Comparison of ENCODE assay signal across 8 cellular contexts in genomic region chrX:103831342-103831802, GRCh38. TPM values are rescaled to one million over a fixed set of nuclear protein-coding genes. Genes with fewer than 3 reads are reported as not detected.
DNase-seq lines count a peak whose midpoint lies in the region; ATAC-seq, FAIRE-seq and TF ChIP-seq lines count a peak whose summit lies in the region.

No MANE protein-coding gene starts in this region.

- no TSS peak for BruUV-seq in GM12878 (replicated peaks; lab: Mats Ljungman, UMichigan)

- RAD21 ChIA-PET in GM12878 (lab: Charles Lee; ENCODE audit: unreplicated experiment) = no interaction called here

- H3K9me3 ChIP-seq in GM12878 (replicated peaks; ENCODE audit: control insufficient read depth, insufficient read depth, low read length) = no peaks in the 10 kb centered on the region

- intact Hi-C loops in GM12878 (cut with micrococcal nuclease; ENCODE audit: unreplicated experiment) = no loop called here

- in situ Hi-C loops in GM12878 (cut with MboI) = no loop called here

- no peak for DNase-seq in BJ (ENCODE audit: low read depth)
- DNase-seq in GM12878 (ENCODE audit: low read depth, low spot score) = no peak
- peak; percentile 61 for DNase-seq in kidney tubule cell (ENCODE audit: low spot score)
- peak; percentile 74 for DNase-seq in superior temporal gyrus (ENCODE audit: extremely low spot score)
- no peak for DNase-seq in AG20443 (ENCODE audit: low spot score)

- H3K36me3 ChIP-seq in BJ (ENCODE audit: control insufficient read depth, insufficient read depth, low read length) = no peaks in the 10 kb centered on the region
- no peaks in the 10 kb centered on the region for H3K36me3 ChIP-seq in KMS-11 (ENCODE audit: insufficient read depth)
- no peaks in the 10 kb centered on the region for H3K36me3 ChIP-seq in GM12878 (ENCODE audit: control insufficient read depth in 2 of 2, insufficient read depth in 2 of 2, low read length in 1 of 2)

- H3K4me2 ChIP-seq in KMS-11 (peak overlapping the region; percentile 76), GM12878 (ENCODE audit: control insufficient read depth, insufficient read depth) (peak overlapping the region; percentile 75)

- H4K20me1 ChIP-seq in KMS-11 (ENCODE audit: insufficient read depth) = no peaks in the 10 kb centered on the region
- H4K20me1 ChIP-seq in GM12878 (ENCODE audit: control insufficient read depth, insufficient read depth) = no peaks in the 10 kb centered on the region

- H3K79me2 ChIP-seq in KMS-11 (ENCODE audit: insufficient read depth, low read depth) (no peaks in the 10 kb centered on the region), GM12878 (ENCODE audit: control insufficient read depth, insufficient read depth, low read length) (no peaks in the 10 kb centered on the region)

- no peak for TF ChIP-seq EP300 in GM12878 (IDR thresholded peaks at IDR 0.05; ENCODE audit: borderline replicate concordance in 1 of 2, control insufficient read depth in 1 of 2, low read depth in 2 of 2, low read length in 2 of 2)

- H3K27ac ChIP-seq in KMS-11 = no peak overlapping the region
- H3K27ac ChIP-seq in GM12878 (ENCODE audit: control insufficient read depth, insufficient read depth) = no peak overlapping the region

- no peak for TF ChIP-seq POLR2A in GM12878 (IDR thresholded peaks at IDR 0.05; ENCODE audit: low read depth, low read length)

- CTCF ChIA-PET in BJ (lab: Yijun Ruan, JAX) (interaction anchor here (1.3 to 3.1 kb wide), 2 partner anchors 13 to 88 kb away, joined by 4 to 19 read pairs; no protein-coding TSS in a partner anchor), GM12878 (lab: Yijun Ruan, JAX) (interaction anchor here (1.0 to 1.6 kb wide), 3 partner anchors 12 to 140 kb away, joined by 4 to 5 read pairs (median 4); no protein-coding TSS in a partner anchor)

- FAIRE-seq in GM12878 (lab: Jason Lieb, UNC) = no peak

- H3K4me3 ChIP-seq in BJ (ENCODE audit: low read depth, low read length) (peak overlapping the region; percentile 48), KMS-11 (IDR thresholded peaks at IDR 0.05; ENCODE audit: insufficient read depth, low read depth, low read length) (no peak overlapping the region), GM12878 (peak overlapping the region; percentile 71; the same call in 1 of the 2 replicates)

- 37% methylated on average over 11 of the region's 11 CpGs for WGBS in GM12878 (ENCODE audit: insufficient coverage, insufficient replicate concordance, low lambda C conversion rate, missing lambda C conversion rate)

- POLR2A ChIA-PET in BJ (lab: Charles Lee) = no interaction called here
- POLR2A ChIA-PET in GM12878 (lab: Charles Lee) = no interaction called here

- ATAC-seq in GM18868 (IDR thresholded peaks at IDR 0.05; ENCODE audit: unreplicated experiment) = peak; percentile 3
- ATAC-seq in GM12878 = no peak; the same call in 1 of the 3 replicates
- no peak for ATAC-seq in GM21576 (IDR thresholded peaks at IDR 0.05; ENCODE audit: unreplicated experiment)

- no peak for TF ChIP-seq RAD21 in GM12878 (IDR thresholded peaks at IDR 0.05; ENCODE audit: insufficient read depth, low read depth, low read length)

- H3K9ac ChIP-seq in KMS-11 = no peak overlapping the region
- no peak overlapping the region for H3K9ac ChIP-seq in GM12878 (ENCODE audit: control insufficient read depth, insufficient read depth, low read length)

- H3K4me1 ChIP-seq in KMS-11 (ENCODE audit: low read depth, poor library complexity, severe bottlenecking) (peaks cover 4% of the 10 kb centered on the region), GM12878 (ENCODE audit: control insufficient read depth, insufficient read depth, low read length) (no peaks in the 10 kb centered on the region)

- TF ChIP-seq CTCF in BJ (IDR thresholded peaks at IDR 0.05; ENCODE audit: insufficient read depth, low read depth, low read length) = no peak
- no peak for TF ChIP-seq CTCF in KMS-11 (conservative IDR thresholded peaks at IDR 0.05; ENCODE audit: low read depth, low read length)
- TF ChIP-seq CTCF in GM12878 (IDR thresholded peaks at IDR 0.05 in 2 of 3, conservative IDR thresholded peaks at IDR 0.05 in 1 of 3; ENCODE audit: control insufficient read depth in 2 of 3, extremely low read depth in 1 of 3, insufficient read depth in 1 of 3, low read depth in 3 of 3, low read length in 3 of 3) = no peak

- H2AFZ ChIP-seq in KMS-11 (ENCODE audit: low read depth) (peak overlapping the region; percentile 95), GM12878 (ENCODE audit: control insufficient read depth, low read depth, low read length) (peak overlapping the region; percentile 13)

- H3K27me3 ChIP-seq in BJ (ENCODE audit: control insufficient read depth, insufficient read depth, low read length) = no peaks in the 10 kb centered on the region
- H3K27me3 ChIP-seq in KMS-11 (ENCODE audit: insufficient read depth, low read depth) = no peaks in the 10 kb centered on the region
- H3K27me3 ChIP-seq in GM12878 (replicated peaks in 1 of 2; ENCODE audit: control insufficient read depth in 2 of 2, insufficient read depth in 2 of 2, low read length in 1 of 2) = no peaks in the 10 kb centered on the region

- SMC1A ChIA-PET in GM12878 (lab: Charles Lee; ENCODE audit: uncharacterized antibody, unreplicated experiment) = no interaction called here

TF ChIP-seq in GM12878, 131 proteins besides CTCF, POLR2A, EP300 and RAD21:
- TF ChIP-seq SREBF2 (IDR thresholded peaks at IDR 0.05; ENCODE audit: low read length) (no peak), NRF1 (conservative IDR thresholded peaks at IDR 0.05; ENCODE audit: low read depth, low read length) (peak; percentile 42; the same call in 1 of the 2 replicates)

RNA-seq across cellular contexts. Expression of gene RAB9B, which starts 0.7 kb away (rescaled TPM):
- polyA plus RNA-seq in BJ (2011; rRNA removed) (0.39 and 0.82 TPM in 2 replicates), GM12878 (2011; rRNA removed) (0.30 and 0.65 TPM in 2 replicates), GM12878 (2014; fragmentation: Illumina TruSeq; extraction: Trizol) (0.21 and 0.32 TPM in 2 replicates), GM12878 (2014; fragmentation: Nextera tagmentation; extraction: Ambion mirVana) (under 1 TPM; 0.05 to 0.08 TPM), GM12878 (2014; rRNA removed) (0.14 and 0.15 TPM in 2 replicates), GM12878 (2016; fragmentation: Nextera tagmentation; extraction: Ambion mirVana) (under 1 TPM; 0.18 to 0.20 TPM)
- polyA minus RNA-seq in BJ (2011; rRNA and poly(A)+ RNA removed) = 0.43 and 0.46 TPM in 2 replicates
- total RNA-seq in GM12878 (2013; cell fraction: nucleolus; rRNA removed) = 1.0 and 1.1 TPM in 2 replicates
- total RNA-seq in GM12878 (2014; rRNA removed) (0.28 and 0.49 TPM in 2 replicates), GM12878 (2014; rRNA removed; fragmentation: Illumina TruSeq; extraction: Trizol) (0.22 and 0.23 TPM in 2 replicates), GM12878 (2021) (0.08 and 0.21 TPM in 2 replicates)
- polyA plus RNA-seq in GM12878 (2011; ENCODE audit: low read depth) = 0.17 TPM
- 0.08 and 0.12 TPM in 2 replicates for polyA plus RNA-seq in GM12878 (2011; cell fraction: cytosol; rRNA removed)
- polyA plus RNA-seq in GM12878 (2011; cell fraction: nucleus; rRNA removed) = 0.50 and 0.55 TPM in 2 replicates
- 0.22 and 0.24 TPM in 2 replicates for polyA plus RNA-seq in GM12878 (2012)
- 0.22 and 0.31 TPM in 2 replicates for polyA minus RNA-seq in GM12878 (2011; rRNA and poly(A)+ RNA removed)
- polyA minus RNA-seq in GM12878 (2011; cell fraction: cytosol; rRNA and poly(A)+ RNA removed) = not detected in 2 replicates
- polyA minus RNA-seq in GM12878 (2011; cell fraction: nucleus; rRNA and poly(A)+ RNA removed) = 0.19 and 0.24 TPM in 2 replicates

RNA-seq across cellular contexts. Expression of gene PLP1, which starts 54.7 kb away (rescaled TPM):
- polyA plus RNA-seq in BJ (2011; rRNA removed) (0.75 and 1.9 TPM in 2 replicates), GM12878 (2011; rRNA removed) (not detected in 2 replicates), GM12878 (2014; fragmentation: Illumina TruSeq; extraction: Trizol) (not detected in 2 replicates), GM12878 (2014; fragmentation: Nextera tagmentation; extraction: Ambion mirVana) (not detected), GM12878 (2014; rRNA removed) (not detected in 2 replicates), GM12878 (2016; fragmentation: Nextera tagmentation; extraction: Ambion mirVana) (not detected)
- 0.77 and 2.8 TPM in 2 replicates for polyA minus RNA-seq in BJ (2011; rRNA and poly(A)+ RNA removed)
- not detected in 2 replicates for total RNA-seq in GM12878 (2013; cell fraction: nucleolus; rRNA removed)
- total RNA-seq in GM12878 (2014; rRNA removed) (not detected in 2 replicates), GM12878 (2014; rRNA removed; fragmentation: Illumina TruSeq; extraction: Trizol) (not detected in 2 replicates), GM12878 (2021) (not detected in 2 replicates)
- not detected for polyA plus RNA-seq in GM12878 (2011; ENCODE audit: low read depth)
- not detected in 2 replicates for polyA plus RNA-seq in GM12878 (2011; cell fraction: cytosol; rRNA removed)
- polyA plus RNA-seq in GM12878 (2011; cell fraction: nucleus; rRNA removed) = not detected in 2 replicates
- not detected in 2 replicates for polyA plus RNA-seq in GM12878 (2012)
- polyA minus RNA-seq in GM12878 (2011; rRNA and poly(A)+ RNA removed) = not detected in 2 replicates
- polyA minus RNA-seq in GM12878 (2011; cell fraction: cytosol; rRNA and poly(A)+ RNA removed) = not detected in 2 replicates
- polyA minus RNA-seq in GM12878 (2011; cell fraction: nucleus; rRNA and poly(A)+ RNA removed) = 0.10 TPM in 1 of 2 replicates, not detected in the other

Comparison
In these comparisons a context has a peak if more than half of its experiments do, and no peak if none do; other contexts are left out.
1. DNase-seq: peak in kidney tubule cell (single experiment) and superior temporal gyrus (single experiment); none in BJ (single experiment), GM12878 (single experiment) and AG20443 (single experiment).